11 cellular contexts compared by ENCODE assay signal in genomic region chr7:142375710-142376313, GRCh38.
DNase-seq lines count a peak whose midpoint lies in the region; ATAC-seq, FAIRE-seq and TF ChIP-seq lines count a peak whose summit lies in the region.
"Had no signal": no experiment of that assay in that cellular context is flagged by ENCODE, and none has a peak within 500 bp of the region (broad histone marks: within the 10 kb centered on the region; RNA-seq: fewer than 3 reads in every experiment).

No MANE protein-coding gene starts in this region.

- H3K4me3 Mint-ChIP-seq in T-helper 1 cell treated with Interleukin-12 subunit alpha and Interleukin-12 subunit beta and Interleukin-4 antibody, amounts not matched to agents 30 μg/mL and 1 μg/mL, for 36 hours: no peak overlapping the region
- no peak overlapping the region for H3K4me3 Mint-ChIP-seq in T-helper 2 cell treated with Interferon-gamma antibody and Interleukin-4, amounts not matched to agents 5 μg/mL and 100 μg/mL, for 36 hours

- peak overlapping the region; percentile 15 for H3K27ac Mint-ChIP-seq in T-helper 1 cell treated with Interleukin-12 subunit alpha and Interleukin-12 subunit beta and Interleukin-4 antibody, amounts not matched to agents 30 μg/mL and 1 μg/mL, for 36 hours
- H3K27ac Mint-ChIP-seq in T-helper 2 cell treated with Interferon-gamma antibody and Interleukin-4, amounts not matched to agents 5 μg/mL and 100 μg/mL, for 36 hours: no peak overlapping the region

- no peak for DNase-seq in T-helper 1 cell
- peak; percentile 50 for DNase-seq in NCI-H69 (lab: John Stamatoyannopoulos, UW)
- peak; percentile 43 to 83 for DNase-seq in H1 (ENCODE audit: low read depth in 1 of 2, low spot score in 2 of 2)
- DNase-seq in retinal pigment epithelial cell (ENCODE audit: low read depth): no peak
- no peak for DNase-seq in T-helper 2 cell treated with Interferon-gamma antibody and Interleukin-4, amounts not matched to agents 5 μg/mL and 100 μg/mL, for 36 hours (ENCODE audit: low spot score)
- DNase-seq in C1 segment of cervical spinal cord (lab: John Stamatoyannopoulos, UW): no peak
- DNase-seq: stimulated activated CD4-positive, alpha-beta T cell treated with anti-CD3 and anti-CD28 coated beads, Interleukin-4, amount 100 ng/mL, for 1 hour had no signal

- no peaks in the 10 kb centered on the region for H3K79me2 ChIP-seq in H1 (ENCODE audit: control insufficient read depth in 1 of 2, insufficient read depth in 2 of 2, low read length in 2 of 2)

- H3K18ac ChIP-seq in H1 (ENCODE audit: extremely low read depth, low read length): peak overlapping the region; percentile 75

- no peak for TF ChIP-seq EP300 in H1 (IDR thresholded peaks at IDR 0.05; ENCODE audit: borderline replicate concordance in 1 of 2, low read depth in 2 of 2, low read length in 2 of 2)

- no peaks in the 10 kb centered on the region for H3K9me3 Mint-ChIP-seq in T-helper 1 cell treated with Interleukin-12 subunit alpha and Interleukin-12 subunit beta and Interleukin-4 antibody, amounts not matched to agents 30 μg/mL and 1 μg/mL, for 36 hours
- no peaks in the 10 kb centered on the region for H3K9me3 Mint-ChIP-seq in T-helper 2 cell treated with Interferon-gamma antibody and Interleukin-4, amounts not matched to agents 5 μg/mL and 100 μg/mL, for 36 hours

- H2AFZ ChIP-seq in H1 (ENCODE audit: low read length): 0 out of 2 replicates have a peak overlapping the region, but pooled peaks have one; percentile 10

- H4K91ac ChIP-seq in H1 (replicated peaks; ENCODE audit: insufficient read length, low read length): no peak overlapping the region

- CTCF ChIA-PET in H1 (lab: Charles Lee; ENCODE audit: partially characterized antibody): interaction anchor here (0.7 to 5.0 kb wide), 37 partner anchors 10 to 533 kb away, joined by 3 to 80 read pairs (median 4); no protein-coding TSS in a partner anchor

- peaks cover 0 to 14% (median 5%) of the 10 kb centered on the region in 4 experiments; a peak in 6 of 7 replicates for H3K4me1 ChIP-seq in H1 (replicated peaks in 1 of 4; ENCODE audit: control insufficient read depth in 3 of 4, insufficient read depth in 4 of 4, low read length in 3 of 4)
- H3K4me1 ChIP-seq: BLaER1 had no signal

- TF ChIP-seq RAD21 in H1 (IDR thresholded peaks at IDR 0.05 in 1 of 2, conservative IDR thresholded peaks at IDR 0.05 in 1 of 2; ENCODE audit: low read depth in 2 of 2, low read length in 2 of 2): peak; percentile 77 to 86

- no peak overlapping the region for H3K14ac ChIP-seq in H1 (ENCODE audit: insufficient read length)

- H3K9me3 ChIP-seq in H1 (ENCODE audit: insufficient read depth in 2 of 2, low read depth in 1 of 2, low read length in 1 of 2): no peaks in the 10 kb centered on the region
- H3K9me3 ChIP-seq: BLaER1 had no signal

- no peak overlapping the region for H3K23ac ChIP-seq in H1 (ENCODE audit: insufficient read length)

- TF ChIP-seq CTCF in H1 (IDR thresholded peaks at IDR 0.05; ENCODE audit: control extremely low read depth in 1 of 3, insufficient read depth in 1 of 3, low read depth in 1 of 3, low read length in 3 of 3) (peak; percentile 72 to 87 (median 85)), retinal pigment epithelial cell (conservative IDR thresholded peaks at IDR 0.05; ENCODE audit: low read depth, low read length) (peak; percentile 51)

- H2BK12ac ChIP-seq in H1 (ENCODE audit: low read depth, low read length): peak overlapping the region; percentile 82; the same call in 1 of the 2 replicates

- no peak overlapping the region for H2BK120ac ChIP-seq in H1 (replicated peaks; ENCODE audit: low read depth, low read length)

- H3K27me3 ChIP-seq in H1 (replicated peaks in 1 of 4; ENCODE audit: control insufficient read depth in 3 of 4, extremely low read depth in 1 of 4, insufficient read depth in 3 of 4, low read length in 3 of 4): no peaks in the 10 kb centered on the region
- H3K27me3 ChIP-seq: BLaER1 had no signal

- no peak overlapping the region for H4K8ac ChIP-seq in H1 (ENCODE audit: extremely low read depth, insufficient read depth, low read length)

- no peaks in the 10 kb centered on the region for H3K36me3 Mint-ChIP-seq in T-helper 1 cell treated with Interleukin-12 subunit alpha and Interleukin-12 subunit beta and Interleukin-4 antibody, amounts not matched to agents 30 μg/mL and 1 μg/mL, for 36 hours (ENCODE audit: low read depth)
- H3K36me3 Mint-ChIP-seq in T-helper 2 cell treated with Interferon-gamma antibody and Interleukin-4, amounts not matched to agents 5 μg/mL and 100 μg/mL, for 36 hours (ENCODE audit: low read depth): no peaks in the 10 kb centered on the region

- no peak for TF ChIP-seq POLR2A in H1 (IDR thresholded peaks at IDR 0.05; ENCODE audit: control extremely low read depth in 1 of 2, low read depth in 2 of 2, low read length in 2 of 2)

- H4K20me1 ChIP-seq in H1 (replicated peaks in 1 of 2; ENCODE audit: control insufficient read depth in 1 of 2, insufficient read depth in 2 of 2, low read length in 2 of 2): no peaks in the 10 kb centered on the region
- H4K20me1 ChIP-seq: BLaER1 had no signal

- H3K4me1 Mint-ChIP-seq in T-helper 1 cell treated with Interleukin-12 subunit alpha and Interleukin-12 subunit beta and Interleukin-4 antibody, amounts not matched to agents 30 μg/mL and 1 μg/mL, for 36 hours (ENCODE audit: low read depth): no peaks in the 10 kb centered on the region
- H3K4me1 Mint-ChIP-seq in T-helper 2 cell treated with Interferon-gamma antibody and Interleukin-4, amounts not matched to agents 5 μg/mL and 100 μg/mL, for 36 hours (ENCODE audit: low read depth): no peaks in the 10 kb centered on the region

- H3K9ac ChIP-seq in H1 (replicated peaks in 1 of 4; ENCODE audit: extremely low read depth in 1 of 4, low read depth in 3 of 4, low read length in 3 of 4): no peak overlapping the region; a peak in 2 of 7 replicates
- H3K9ac ChIP-seq: BLaER1 had no signal

- H2AK5ac ChIP-seq in H1 (ENCODE audit: low read depth, low read length): peak overlapping the region; percentile 66

- no peaks in the 10 kb centered on the region for H3K36me3 ChIP-seq in H1 (ENCODE audit: control insufficient read depth in 2 of 4, insufficient read depth in 4 of 4, low read length in 3 of 4)
- H3K36me3 ChIP-seq: BLaER1 had no signal

- H4K5ac ChIP-seq in H1 (ENCODE audit: insufficient read length, low read depth, low read length): no peak overlapping the region

- H3K27me3 Mint-ChIP-seq in T-helper 1 cell treated with Interleukin-12 subunit alpha and Interleukin-12 subunit beta and Interleukin-4 antibody, amounts not matched to agents 30 μg/mL and 1 μg/mL, for 36 hours (ENCODE audit: low read depth): peaks cover 9% of the 10 kb centered on the region
- peaks cover 14% of the 10 kb centered on the region for H3K27me3 Mint-ChIP-seq in T-helper 2 cell treated with Interferon-gamma antibody and Interleukin-4, amounts not matched to agents 5 μg/mL and 100 μg/mL, for 36 hours (ENCODE audit: low read depth)

- no peak overlapping the region for H3K56ac ChIP-seq in H1 (replicated peaks; ENCODE audit: insufficient read length, low read depth, low read length)

- no peak overlapping the region for H3K4ac ChIP-seq in H1 (replicated peaks; ENCODE audit: insufficient read length, low read depth, low read length)

- H2BK5ac ChIP-seq in H1 (ENCODE audit: low read depth, low read length): 0 out of 2 replicates have a peak overlapping the region, but pooled peaks have one; percentile 40

- POLR2A ChIA-PET in H1 (lab: Charles Lee; ENCODE audit: partially characterized antibody): interaction anchor here (1.3 to 1.8 kb wide), 2 partner anchors 9 to 10 kb away, joined by 3 to 8 read pairs; no protein-coding TSS in a partner anchor

- no peak overlapping the region for H3K27ac ChIP-seq in H1 (ENCODE audit: low read depth, low read length)
- H3K27ac ChIP-seq: BLaER1, VCaP had no signal

- no peaks in the 10 kb centered on the region; the same call in 1 of the 2 replicates for H3K23me2 ChIP-seq in H1 (ENCODE audit: low read depth, low read length)

- H3K79me1 ChIP-seq in H1 (ENCODE audit: low read depth, low read length): no peaks in the 10 kb centered on the region

- H2BK20ac ChIP-seq in H1 (ENCODE audit: low read length): peak overlapping the region; percentile 26; the same call in 1 of the 2 replicates

- FAIRE-seq in H1 (lab: Jason Lieb, UNC): peak; percentile 42

- H2BK15ac ChIP-seq in H1 (ENCODE audit: low read length): 0 out of 2 replicates have a peak overlapping the region, but pooled peaks have one; percentile 36

- peak overlapping the region in 1 of 2 experiments; percentile 13; a peak in 1 of 4 replicates for H3K4me2 ChIP-seq in H1 (ENCODE audit: insufficient read depth in 1 of 2, low read depth in 2 of 2, low read length in 2 of 2)
- H3K4me2 ChIP-seq: BLaER1 had no signal

- 53% methylated on average over 4 of the region's 4 CpGs; no CpG with 5 or more reads in 1 of the 2 experiments for WGBS in H1 (ENCODE audit: extremely low coverage in 1 of 2, insufficient coverage in 1 of 2, insufficient read length in 1 of 2, insufficient replicate concordance in 2 of 2, low coverage in 1 of 2, low lambda C conversion rate in 2 of 2, missing lambda C conversion rate in 1 of 2), 2 experiments

- ATAC-seq in HG03521 (IDR thresholded peaks at IDR 0.05; ENCODE audit: unreplicated experiment): no peak

- H3K4me3 ChIP-seq in H1 (ENCODE audit: extremely low read depth in 1 of 4, insufficient read depth in 2 of 4, low read depth in 3 of 4, low read length in 4 of 4) (no peak overlapping the region), retinal pigment epithelial cell (ENCODE audit: low read length) (no peak overlapping the region)
- H3K4me3 ChIP-seq: BLaER1 had no signal

TF ChIP-seq in H1, 55 proteins besides CTCF, POLR2A, EP300 and RAD21:
- TF ChIP-seq CEBPB (IDR thresholded peaks at IDR 0.05; ENCODE audit: low read depth, low read length): peak; percentile 57; the same call in 1 of the 2 replicates
- TF ChIP-seq, protein P1, sequence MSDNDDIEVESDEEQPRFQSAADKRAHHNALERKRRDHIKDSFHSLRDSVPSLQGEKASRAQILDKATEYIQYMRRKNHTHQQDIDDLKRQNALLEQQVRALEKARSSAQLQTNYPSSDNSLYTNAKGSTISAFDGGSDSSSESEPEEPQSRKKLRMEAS (IDR thresholded peaks at IDR 0.05): peak; percentile 43; the same call in 1 of the 2 replicates
- TF ChIP-seq YY1 (IDR thresholded peaks at IDR 0.05; ENCODE audit: low read depth, low read length): no peak
- peak; percentile 35 for TF ChIP-seq ASH2L (IDR thresholded peaks at IDR 0.05; ENCODE audit: low read length)
- peak; percentile 84 for TF ChIP-seq TAF7 (optimal IDR thresholded peaks at IDR 0.05; ENCODE audit: borderline replicate concordance, low read depth, low read length)
- TF ChIP-seq TEAD4 (IDR thresholded peaks at IDR 0.05; ENCODE audit: low read depth, low read length): 0 out of 2 replicates have a peak, but pooled peaks have one; percentile 33
- no peak for TF ChIP-seq SIX5 (IDR thresholded peaks at IDR 0.05; ENCODE audit: low read depth, low read length)
- TF ChIP-seq MAFK (IDR thresholded peaks at IDR 0.05; ENCODE audit: low read depth, low read length): peak; percentile 42; the same call in 1 of the 2 replicates

Comparison
In these comparisons a context has a peak if more than half of its experiments do, and no peak if none do; other contexts are left out.
1. DNase-seq: peak in NCI-H69 (single experiment) and H1 (2 of 2); none in T-helper 1 cell (0 of 5), retinal pigment epithelial cell (single experiment), T-helper 2 cell treated with Interferon-gamma antibody and Interleukin-4, amounts not matched to agents 5 μg/mL and 100 μg/mL, for 36 hours (single experiment) and C1 segment of cervical spinal cord (0 of 14).